In the genomic region with DNA sequence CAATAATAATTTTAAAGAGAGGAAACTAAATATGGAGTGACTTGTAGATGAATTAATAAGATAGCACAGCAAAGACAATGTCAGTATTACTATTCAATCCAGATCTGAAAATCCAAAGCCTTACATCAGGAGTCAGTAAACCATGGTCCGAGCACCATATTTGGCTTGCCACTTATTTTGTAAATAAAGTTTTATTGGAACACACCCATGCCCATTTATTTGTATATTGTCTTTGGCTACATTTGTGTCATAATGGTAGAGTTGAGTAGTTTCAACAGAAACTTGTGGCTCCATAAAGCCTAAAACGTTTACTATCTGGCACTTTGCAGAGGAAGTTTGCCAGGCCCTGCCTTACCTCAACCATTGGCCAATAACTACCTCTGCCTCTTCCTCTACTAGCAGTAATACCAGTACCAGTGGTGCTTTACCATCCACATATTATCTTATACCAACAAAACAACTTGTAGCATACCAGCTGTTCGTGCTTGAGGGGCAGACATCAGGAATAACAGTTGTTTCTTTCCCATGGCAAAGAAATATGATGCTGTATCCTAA, we compare ENCODE assay signal across 1 cellular context.
TF ChIP-seq lines count a peak whose summit lies in the region.

No MANE protein-coding gene starts in this region.

TF ChIP-seq in K562, 482 proteins besides CTCF, POLR2A, EP300 and RAD21 (continued from another document):
- TF ChIP-seq, protein P1, sequence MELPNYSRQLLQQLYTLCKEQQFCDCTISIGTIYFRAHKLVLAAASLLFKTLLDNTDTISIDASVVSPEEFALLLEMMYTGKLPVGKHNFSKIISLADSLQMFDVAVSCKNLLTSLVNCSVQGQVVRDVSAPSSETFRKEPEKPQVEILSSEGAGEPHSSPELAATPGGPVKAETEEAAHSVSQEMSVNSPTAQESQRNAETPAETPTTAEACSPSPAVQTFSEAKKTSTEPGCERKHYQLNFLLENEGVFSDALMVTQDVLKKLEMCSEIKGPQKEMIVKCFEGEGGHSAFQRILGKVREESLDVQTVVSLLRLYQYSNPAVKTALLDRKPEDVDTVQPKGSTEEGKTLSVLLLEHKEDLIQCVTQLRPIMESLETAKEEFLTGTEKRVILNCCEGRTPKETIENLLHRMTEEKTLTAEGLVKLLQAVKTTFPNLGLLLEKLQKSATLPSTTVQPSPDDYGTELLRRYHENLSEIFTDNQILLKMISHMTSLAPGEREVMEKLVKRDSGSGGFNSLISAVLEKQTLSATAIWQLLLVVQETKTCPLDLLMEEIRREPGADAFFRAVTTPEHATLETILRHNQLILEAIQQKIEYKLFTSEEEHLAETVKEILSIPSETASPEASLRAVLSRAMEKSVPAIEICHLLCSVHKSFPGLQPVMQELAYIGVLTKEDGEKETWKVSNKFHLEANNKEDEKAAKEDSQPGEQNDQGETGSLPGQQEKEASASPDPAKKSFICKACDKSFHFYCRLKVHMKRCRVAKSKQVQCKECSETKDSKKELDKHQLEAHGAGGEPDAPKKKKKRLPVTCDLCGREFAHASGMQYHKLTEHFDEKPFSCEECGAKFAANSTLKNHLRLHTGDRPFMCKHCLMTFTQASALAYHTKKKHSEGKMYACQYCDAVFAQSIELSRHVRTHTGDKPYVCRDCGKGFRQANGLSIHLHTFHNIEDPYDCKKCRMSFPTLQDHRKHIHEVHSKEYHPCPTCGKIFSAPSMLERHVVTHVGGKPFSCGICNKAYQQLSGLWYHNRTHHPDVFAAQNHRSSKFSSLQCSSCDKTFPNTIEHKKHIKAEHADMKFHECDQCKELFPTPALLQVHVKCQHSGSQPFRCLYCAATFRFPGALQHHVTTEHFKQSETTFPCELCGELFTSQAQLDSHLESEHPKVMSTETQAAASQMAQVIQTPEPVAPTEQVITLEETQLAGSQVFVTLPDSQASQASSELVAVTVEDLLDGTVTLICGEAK (IDR thresholded peaks at IDR 0.05): peak; percentile 91
- TF ChIP-seq, protein P1 (CRISPR knock-in tag; IDR thresholded peaks at IDR 0.05): peak; percentile 80
